In the genomic region with DNA sequence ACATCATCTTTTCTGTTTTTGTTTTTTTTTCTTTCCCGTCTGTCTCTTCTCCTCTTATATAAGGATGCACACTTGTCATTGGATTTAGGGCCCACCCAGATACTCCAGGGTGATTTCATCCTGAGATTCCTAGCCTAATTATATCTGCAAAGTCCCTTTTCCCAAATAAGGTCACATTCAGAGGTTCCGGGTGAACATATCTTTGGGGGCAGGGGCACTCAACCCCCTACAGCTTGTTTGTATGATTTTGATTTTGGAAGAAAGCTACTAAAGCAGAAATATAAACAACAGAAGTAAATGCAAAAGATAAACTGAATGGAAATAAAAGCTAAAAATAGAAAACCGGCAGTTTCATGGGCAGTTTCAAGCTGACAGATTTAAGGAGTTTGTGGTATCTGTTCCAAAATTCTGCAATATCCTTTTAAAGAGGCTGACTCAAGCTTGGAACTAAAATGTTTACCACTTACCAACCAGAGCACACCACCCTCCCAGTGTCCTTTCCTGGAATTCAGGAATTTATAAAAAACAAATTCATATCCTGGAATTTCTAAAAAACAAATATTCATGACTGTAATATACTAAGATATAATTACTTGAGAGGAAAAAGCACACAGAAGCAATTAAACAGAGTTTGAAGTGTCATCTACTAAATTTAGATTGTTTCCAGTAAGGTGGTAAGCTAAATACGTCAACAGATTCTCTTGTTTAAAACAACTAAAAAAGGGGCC, we compare ENCODE assay signal across 10 cellular contexts.
DNase-seq lines count a peak whose midpoint lies in the region; ATAC-seq, FAIRE-seq and TF ChIP-seq lines count a peak whose summit lies in the region.
"Had no signal": no experiment of that assay in that cellular context is flagged by ENCODE, and none has a peak within 500 bp of the region (broad histone marks: within the 10 kb centered on the region; RNA-seq: fewer than 3 reads in every experiment).

No MANE protein-coding gene starts in this region.

- peaks cover 14% of the 10 kb centered on the region for H3K4me1 ChIP-seq in OCI-LY1 (ENCODE audit: insufficient read depth, low read length, severe bottlenecking)

- no peaks in the 10 kb centered on the region for H4K20me1 ChIP-seq in OCI-LY1 (ENCODE audit: insufficient read depth, low read length)

- ATAC-seq in GM21390 (IDR thresholded peaks at IDR 0.05; ENCODE audit: unreplicated experiment) (no peak), GM19351 (IDR thresholded peaks at IDR 0.05; ENCODE audit: unreplicated experiment) (no peak)

- no peaks in the 10 kb centered on the region for H3K79me2 ChIP-seq in OCI-LY1 (ENCODE audit: insufficient read depth, low read length)

- H2AFZ ChIP-seq in OCI-LY1 (ENCODE audit: low read length) = peak overlapping the region; percentile 51; the same call in 1 of the 2 replicates

- FAIRE-seq in endometrium (lab: Jason Lieb, UNC) (peak; percentile 96), urothelium cell line (lab: Jason Lieb, UNC) (no peak)
- FAIRE-seq: G401.6 had no signal

- no peaks in the 10 kb centered on the region; the same call in 1 of the 2 replicates for H3F3A ChIP-seq in OCI-LY1 (ENCODE audit: insufficient read depth, low read length)

- H3K9ac ChIP-seq in OCI-LY1 (ENCODE audit: low read length) = no peak overlapping the region

- H3K9me2 ChIP-seq in OCI-LY1 (ENCODE audit: low read depth, low read length) = no peaks in the 10 kb centered on the region

- no peak overlapping the region for H3K27ac ChIP-seq in OCI-LY1 (ENCODE audit: low read depth, low read length, poor library complexity, severe bottlenecking)

- H3K9me3 ChIP-seq in OCI-LY1 (ENCODE audit: low read length) = no peaks in the 10 kb centered on the region

- TF ChIP-seq CTCF in OCI-LY1 (IDR thresholded peaks at IDR 0.05; ENCODE audit: low read length) = no peak

- H3K36me3 ChIP-seq in OCI-LY1 (ENCODE audit: insufficient read depth, low read length) = no peaks in the 10 kb centered on the region

- no peak overlapping the region for H3K4me3 ChIP-seq in OCI-LY1 (ENCODE audit: low read depth, low read length, poor library complexity, severe bottlenecking)

- no peak overlapping the region for H3K4me2 ChIP-seq in OCI-LY1 (ENCODE audit: low read length)

- no peaks in the 10 kb centered on the region for H3K27me3 ChIP-seq in OCI-LY1 (ENCODE audit: insufficient read depth, low read length)

- DNase-seq in CD1c-positive myeloid dendritic cell (ENCODE audit: extremely low spot score) (peak; percentile 23), pulmonary artery endothelial cell (ENCODE audit: low read depth, low spot score) (peak; percentile 43), NCI-H345 treated with DMSO at 0.1 percent for 48 hours (lab: John Stamatoyannopoulos, UW; ENCODE audit: unreplicated experiment) (no peak), urothelium cell line (ENCODE audit: low spot score) (no peak)
- DNase-seq: stimulated activated CD4-positive, alpha-beta T cell treated with anti-CD3 and anti-CD28 coated beads, Interleukin-15, amount 100 ng/mL, for 24 hours had no signal

Comparison
In these comparisons a context has a peak if more than half of its experiments do, and no peak if none do; other contexts are left out.
1. DNase-seq: peak in CD1c-positive myeloid dendritic cell (single experiment) and pulmonary artery endothelial cell (single experiment); none in NCI-H345 treated with DMSO at 0.1 percent for 48 hours (single experiment) and urothelium cell line (single experiment).